In genomic region chr7:80763704-80764103, GRCh38 we compare ENCODE assay signal across 21 cellular contexts.
"Had no signal": no experiment of that assay in that cellular context is flagged by ENCODE, and none has a peak within 500 bp of the region (broad histone marks: within the 10 kb centered on the region; RNA-seq: fewer than 3 reads in every experiment).

No MANE protein-coding gene starts in this region.

- H3K27ac ChIP-seq: brain microvascular endothelial cell, cardiac muscle cell had no signal

- H3K9me3 Mint-ChIP-seq: activated B cell treated with CpG ODN at 0.5 μM for 24 hours; activated CD4-positive, alpha-beta memory T cell treated with anti-CD3 and anti-CD28 coated beads for 36 hours; activated CD4-positive, alpha-beta T cell treated with anti-CD3 and anti-CD28 coated beads, Interleukin-2, amount 10 ng/mL, durations not matched to agents 7 days and 5 days; activated naive CD4-positive, alpha-beta T cell treated with anti-CD3 and anti-CD28 coated beads for 36 hours had no signal

- H3K4me3 ChIP-seq: cardiac muscle cell had no signal

- H3K36me3 ChIP-seq: brain microvascular endothelial cell, cardiac muscle cell had no signal

- DNase-seq: activated B cell treated with CpG ODN at 0.5 μM for 24 hours; activated CD4-positive, alpha-beta memory T cell treated with anti-CD3 and anti-CD28 coated beads for 36 hours; activated CD4-positive, alpha-beta T cell treated with anti-CD3 and anti-CD28 coated beads, Interleukin-2, amount 10 ng/mL, durations not matched to agents 7 days and 5 days; activated CD8-positive, alpha-beta memory T cell treated with anti-CD3 and anti-CD28 coated beads for 24 hours; activated gamma-delta T cell; activated naive CD4-positive, alpha-beta T cell treated with anti-CD3 and anti-CD28 coated beads for 36 hours; activated T-cell treated with anti-CD3 and anti-CD28 coated beads, Interleukin-2, amount 50 U/mL, for 4 hours; amygdala; brain microvascular endothelial cell; NCI-H1436 treated with DMSO at 0.1 percent for 48 hours; NCI-H2171; NCI-H446 treated with DMSO at 0.1 percent for 48 hours; NCI-H524 treated with DMSO at 0.1 percent for 48 hours; NCI-H748 treated with DMSO at 0.1 percent for 48 hours; PC-3; SHP77 treated with DMSO at 0.1 percent for 48 hours; T-helper 17 cell; T-helper 9 cell had no signal

- H3K4me1 Mint-ChIP-seq: activated B cell treated with CpG ODN at 0.5 μM for 24 hours; activated CD4-positive, alpha-beta T cell treated with anti-CD3 and anti-CD28 coated beads, Interleukin-2, amount 10 ng/mL, durations not matched to agents 7 days and 5 days; activated T-helper 17 cell treated with anti-CD3 and anti-CD28 coated beads, Interleukin-2, amount 50 U/mL, for 72 hours; T-helper 17 cell had no signal

- H3K27me3 ChIP-seq: brain microvascular endothelial cell, cardiac muscle cell had no signal

- H3K27me3 Mint-ChIP-seq: activated B cell treated with CpG ODN at 0.5 μM for 24 hours; activated CD4-positive, alpha-beta memory T cell treated with anti-CD3 and anti-CD28 coated beads for 36 hours; activated CD4-positive, alpha-beta T cell treated with anti-CD3 and anti-CD28 coated beads, Interleukin-2, amount 10 ng/mL, durations not matched to agents 7 days and 5 days; activated naive CD8-positive, alpha-beta T cell; activated T-helper 17 cell treated with anti-CD3 and anti-CD28 coated beads, Interleukin-2, amount 50 U/mL, for 72 hours; T-helper 17 cell had no signal

- H3K27ac Mint-ChIP-seq: activated B cell treated with CpG ODN at 0.5 μM for 24 hours; activated CD4-positive, alpha-beta memory T cell treated with anti-CD3 and anti-CD28 coated beads for 36 hours; activated CD4-positive, alpha-beta T cell treated with anti-CD3 and anti-CD28 coated beads, Interleukin-2, amount 10 ng/mL, durations not matched to agents 7 days and 5 days; activated naive CD4-positive, alpha-beta T cell treated with anti-CD3 and anti-CD28 coated beads for 36 hours; activated naive CD8-positive, alpha-beta T cell; activated T-helper 17 cell treated with anti-CD3 and anti-CD28 coated beads, Interleukin-2, amount 50 U/mL, for 72 hours; T-helper 17 cell had no signal

- H3K36me3 Mint-ChIP-seq: activated CD4-positive, alpha-beta memory T cell treated with anti-CD3 and anti-CD28 coated beads for 36 hours; activated naive CD8-positive, alpha-beta T cell had no signal

- H3K4me3 Mint-ChIP-seq: activated B cell treated with CpG ODN at 0.5 μM for 24 hours; activated CD4-positive, alpha-beta memory T cell treated with anti-CD3 and anti-CD28 coated beads for 36 hours; activated CD4-positive, alpha-beta T cell treated with anti-CD3 and anti-CD28 coated beads, Interleukin-2, amount 10 ng/mL, durations not matched to agents 7 days and 5 days; activated naive CD4-positive, alpha-beta T cell treated with anti-CD3 and anti-CD28 coated beads for 36 hours; activated naive CD8-positive, alpha-beta T cell; activated T-cell treated with anti-CD3 and anti-CD28 coated beads, Interleukin-2, amount 50 U/mL, for 4 hours; activated T-helper 17 cell treated with anti-CD3 and anti-CD28 coated beads, Interleukin-2, amount 50 U/mL, for 72 hours; T-helper 17 cell had no signal

- ATAC-seq: activated T-cell treated with anti-CD3 and anti-CD28 coated beads, Interleukin-2, amount 50 U/mL, for 4 hours; activated T-helper 17 cell treated with anti-CD3 and anti-CD28 coated beads, Interleukin-2, amount 50 U/mL, for 72 hours; PC-3; T-helper 17 cell had no signal
